In the genomic region with DNA sequence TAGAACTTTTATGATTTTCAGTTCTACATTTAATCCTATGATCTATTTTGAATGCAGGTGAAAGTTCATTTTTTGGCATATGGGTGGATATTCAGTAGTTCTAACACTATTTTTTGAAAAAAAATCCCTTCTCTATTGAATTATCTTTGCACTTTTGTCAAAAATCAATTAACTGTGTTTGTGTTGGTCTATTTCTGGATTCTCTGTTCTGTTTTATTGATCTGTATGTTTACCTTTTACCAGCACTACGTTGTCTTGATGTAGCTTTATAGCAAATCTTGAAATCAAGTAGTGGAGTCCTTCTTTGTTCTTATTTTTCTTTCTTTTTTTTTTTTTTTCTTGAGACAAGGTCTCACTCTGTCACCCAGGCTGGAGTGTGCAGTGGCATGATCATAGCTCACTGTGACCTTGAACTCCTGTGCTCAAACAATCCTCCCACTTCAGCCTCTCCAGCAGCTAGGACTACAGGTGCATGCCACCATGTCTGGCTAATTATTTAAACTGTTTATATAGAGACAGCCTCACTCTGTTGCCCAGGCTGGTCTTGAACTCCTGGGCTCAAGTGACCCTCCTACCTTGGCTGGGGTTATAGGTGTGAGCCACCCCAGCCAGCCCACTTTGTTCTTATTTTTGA, we compare ENCODE assay signal across 1 cellular context.
TF ChIP-seq lines count a peak whose summit lies in the region.

No MANE protein-coding gene starts in this region.

TF ChIP-seq in HepG2, 621 proteins besides CTCF, POLR2A, EP300 and RAD21 (continued from another document and continues in another):
- TF ChIP-seq, protein P1, sequence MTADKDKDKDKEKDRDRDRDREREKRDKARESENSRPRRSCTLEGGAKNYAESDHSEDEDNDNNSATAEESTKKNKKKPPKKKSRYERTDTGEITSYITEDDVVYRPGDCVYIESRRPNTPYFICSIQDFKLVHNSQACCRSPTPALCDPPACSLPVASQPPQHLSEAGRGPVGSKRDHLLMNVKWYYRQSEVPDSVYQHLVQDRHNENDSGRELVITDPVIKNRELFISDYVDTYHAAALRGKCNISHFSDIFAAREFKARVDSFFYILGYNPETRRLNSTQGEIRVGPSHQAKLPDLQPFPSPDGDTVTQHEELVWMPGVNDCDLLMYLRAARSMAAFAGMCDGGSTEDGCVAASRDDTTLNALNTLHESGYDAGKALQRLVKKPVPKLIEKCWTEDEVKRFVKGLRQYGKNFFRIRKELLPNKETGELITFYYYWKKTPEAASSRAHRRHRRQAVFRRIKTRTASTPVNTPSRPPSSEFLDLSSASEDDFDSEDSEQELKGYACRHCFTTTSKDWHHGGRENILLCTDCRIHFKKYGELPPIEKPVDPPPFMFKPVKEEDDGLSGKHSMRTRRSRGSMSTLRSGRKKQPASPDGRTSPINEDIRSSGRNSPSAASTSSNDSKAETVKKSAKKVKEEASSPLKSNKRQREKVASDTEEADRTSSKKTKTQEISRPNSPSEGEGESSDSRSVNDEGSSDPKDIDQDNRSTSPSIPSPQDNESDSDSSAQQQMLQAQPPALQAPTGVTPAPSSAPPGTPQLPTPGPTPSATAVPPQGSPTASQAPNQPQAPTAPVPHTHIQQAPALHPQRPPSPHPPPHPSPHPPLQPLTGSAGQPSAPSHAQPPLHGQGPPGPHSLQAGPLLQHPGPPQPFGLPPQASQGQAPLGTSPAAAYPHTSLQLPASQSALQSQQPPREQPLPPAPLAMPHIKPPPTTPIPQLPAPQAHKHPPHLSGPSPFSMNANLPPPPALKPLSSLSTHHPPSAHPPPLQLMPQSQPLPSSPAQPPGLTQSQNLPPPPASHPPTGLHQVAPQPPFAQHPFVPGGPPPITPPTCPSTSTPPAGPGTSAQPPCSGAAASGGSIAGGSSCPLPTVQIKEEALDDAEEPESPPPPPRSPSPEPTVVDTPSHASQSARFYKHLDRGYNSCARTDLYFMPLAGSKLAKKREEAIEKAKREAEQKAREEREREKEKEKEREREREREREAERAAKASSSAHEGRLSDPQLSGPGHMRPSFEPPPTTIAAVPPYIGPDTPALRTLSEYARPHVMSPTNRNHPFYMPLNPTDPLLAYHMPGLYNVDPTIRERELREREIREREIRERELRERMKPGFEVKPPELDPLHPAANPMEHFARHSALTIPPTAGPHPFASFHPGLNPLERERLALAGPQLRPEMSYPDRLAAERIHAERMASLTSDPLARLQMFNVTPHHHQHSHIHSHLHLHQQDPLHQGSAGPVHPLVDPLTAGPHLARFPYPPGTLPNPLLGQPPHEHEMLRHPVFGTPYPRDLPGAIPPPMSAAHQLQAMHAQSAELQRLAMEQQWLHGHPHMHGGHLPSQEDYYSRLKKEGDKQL (CRISPR knock-in tag; IDR thresholded peaks at IDR 0.05; ENCODE audit: low read depth), result peak; percentile 11; the same call in 1 of the 2 replicates
- TF ChIP-seq TBX3 (IDR thresholded peaks at IDR 0.05; ENCODE audit: borderline replicate concordance) (peak; percentile 82; the same call in 1 of the 2 replicates), KDM5B (CRISPR knock-in tag; IDR thresholded peaks at IDR 0.05; ENCODE audit: borderline replicate concordance) (no peak), ZNF263 (CRISPR knock-in tag; IDR thresholded peaks at IDR 0.05) (peak; percentile 70), NCOA2 (CRISPR knock-in tag; IDR thresholded peaks at IDR 0.05) (peak; percentile 63), SOX6 (IDR thresholded peaks at IDR 0.05) (no peak), SOX6 (CRISPR knock-in tag; IDR thresholded peaks at IDR 0.05) (peak; percentile 73), RXRA (CRISPR knock-in tag; IDR thresholded peaks at IDR 0.05) (peak; percentile 57; the same call in 1 of the 2 replicates), ZNF644 (CRISPR knock-in tag; IDR thresholded peaks at IDR 0.05; ENCODE audit: low read depth) (peak; percentile 73; the same call in 1 of the 2 replicates), ZMYM3 (CRISPR knock-in tag; IDR thresholded peaks at IDR 0.05) (peak; percentile 89), FOXP1 (IDR thresholded peaks at IDR 0.05) (no peak), FOXP1 (CRISPR knock-in tag; IDR thresholded peaks at IDR 0.05) (peak; percentile 63; the same call in 1 of the 2 replicates), SP5 (CRISPR knock-in tag; IDR thresholded peaks at IDR 0.05; ENCODE audit: borderline replicate concordance, low read depth) (peak; percentile 76), POGZ (CRISPR knock-in tag; IDR thresholded peaks at IDR 0.05) (peak; percentile 88), SOX13 (IDR thresholded peaks at IDR 0.05) (no peak), SOX13 (CRISPR knock-in tag; conservative IDR thresholded peaks at IDR 0.05 in 1 of 2, IDR thresholded peaks at IDR 0.05 in 1 of 2) (peak in 1 of 2 experiments; percentile 42; a peak in 1 of 4 replicates), ARHGAP35 (CRISPR knock-in tag; IDR thresholded peaks at IDR 0.05; ENCODE audit: borderline replicate concordance) (no peak), SIX4 (CRISPR knock-in tag; IDR thresholded peaks at IDR 0.05) (no peak), KAT2B (IDR thresholded peaks at IDR 0.05; ENCODE audit: borderline replicate concordance, low read depth, low read length) (peak; percentile 98), NCOR1 (IDR thresholded peaks at IDR 0.05; ENCODE audit: borderline replicate concordance, low read length) (peak; percentile 65; the same call in 1 of the 2 replicates), SALL1 (CRISPR knock-in tag; IDR thresholded peaks at IDR 0.05) (peak; percentile 51), NFIC (IDR thresholded peaks at IDR 0.05; ENCODE audit: low read length) (peak; percentile 73; the same call in 1 of the 2 replicates), TEAD3 (CRISPR knock-in tag; optimal IDR thresholded peaks at IDR 0.05; ENCODE audit: borderline replicate concordance) (peak; percentile 47), FOXJ3 (CRISPR knock-in tag; IDR thresholded peaks at IDR 0.05; ENCODE audit: borderline replicate concordance) (peak; percentile 59; the same call in 1 of the 2 replicates), SMAD3 (CRISPR knock-in tag; IDR thresholded peaks at IDR 0.05) (peak; percentile 54; the same call in 1 of the 2 replicates), PAX8 (CRISPR knock-in tag; IDR thresholded peaks at IDR 0.05; ENCODE audit: borderline replicate concordance) (no peak), GABPB1 (CRISPR knock-in tag; IDR thresholded peaks at IDR 0.05) (0 out of 2 replicates have a peak, but pooled peaks have one; percentile 14), RXRB (CRISPR knock-in tag; IDR thresholded peaks at IDR 0.05; ENCODE audit: borderline replicate concordance) (peak; percentile 74), NR2F6 (IDR thresholded peaks at IDR 0.05) (no peak), NR2F6 (CRISPR knock-in tag; IDR thresholded peaks at IDR 0.05) (peak; percentile 63; the same call in 1 of the 2 replicates), KDM1A (CRISPR knock-in tag; IDR thresholded peaks at IDR 0.05) (peak; percentile 79; the same call in 1 of the 2 replicates), FOXA3 (CRISPR knock-in tag; IDR thresholded peaks at IDR 0.05) (peak; percentile 74), ZNF441 (CRISPR knock-in tag; IDR thresholded peaks at IDR 0.05; ENCODE audit: borderline replicate concordance) (no peak), FOXK2 (IDR thresholded peaks at IDR 0.05) (no peak), ZNF264 (CRISPR knock-in tag; IDR thresholded peaks at IDR 0.05) (0 out of 2 replicates have a peak, but pooled peaks have one; percentile 19)
- TF ChIP-seq, protein P2, sequence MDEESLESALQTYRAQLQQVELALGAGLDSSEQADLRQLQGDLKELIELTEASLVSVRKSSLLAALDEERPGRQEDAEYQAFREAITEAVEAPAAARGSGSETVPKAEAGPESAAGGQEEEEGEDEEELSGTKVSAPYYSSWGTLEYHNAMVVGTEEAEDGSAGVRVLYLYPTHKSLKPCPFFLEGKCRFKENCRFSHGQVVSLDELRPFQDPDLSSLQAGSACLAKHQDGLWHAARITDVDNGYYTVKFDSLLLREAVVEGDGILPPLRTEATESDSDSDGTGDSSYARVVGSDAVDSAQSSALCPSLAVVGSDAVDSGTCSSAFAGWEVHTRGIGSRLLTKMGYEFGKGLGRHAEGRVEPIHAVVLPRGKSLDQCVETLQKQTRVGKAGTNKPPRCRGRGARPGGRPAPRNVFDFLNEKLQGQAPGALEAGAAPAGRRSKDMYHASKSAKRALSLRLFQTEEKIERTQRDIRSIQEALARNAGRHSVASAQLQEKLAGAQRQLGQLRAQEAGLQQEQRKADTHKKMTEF (CRISPR knock-in tag; IDR thresholded peaks at IDR 0.05), result 0 out of 2 replicates have a peak, but pooled peaks have one; percentile 45
- TF ChIP-seq, protein P3, sequence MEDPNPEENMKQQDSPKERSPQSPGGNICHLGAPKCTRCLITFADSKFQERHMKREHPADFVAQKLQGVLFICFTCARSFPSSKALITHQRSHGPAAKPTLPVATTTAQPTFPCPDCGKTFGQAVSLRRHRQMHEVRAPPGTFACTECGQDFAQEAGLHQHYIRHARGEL (CRISPR knock-in tag; IDR thresholded peaks at IDR 0.05), result no peak
- TF ChIP-seq, protein P4, sequence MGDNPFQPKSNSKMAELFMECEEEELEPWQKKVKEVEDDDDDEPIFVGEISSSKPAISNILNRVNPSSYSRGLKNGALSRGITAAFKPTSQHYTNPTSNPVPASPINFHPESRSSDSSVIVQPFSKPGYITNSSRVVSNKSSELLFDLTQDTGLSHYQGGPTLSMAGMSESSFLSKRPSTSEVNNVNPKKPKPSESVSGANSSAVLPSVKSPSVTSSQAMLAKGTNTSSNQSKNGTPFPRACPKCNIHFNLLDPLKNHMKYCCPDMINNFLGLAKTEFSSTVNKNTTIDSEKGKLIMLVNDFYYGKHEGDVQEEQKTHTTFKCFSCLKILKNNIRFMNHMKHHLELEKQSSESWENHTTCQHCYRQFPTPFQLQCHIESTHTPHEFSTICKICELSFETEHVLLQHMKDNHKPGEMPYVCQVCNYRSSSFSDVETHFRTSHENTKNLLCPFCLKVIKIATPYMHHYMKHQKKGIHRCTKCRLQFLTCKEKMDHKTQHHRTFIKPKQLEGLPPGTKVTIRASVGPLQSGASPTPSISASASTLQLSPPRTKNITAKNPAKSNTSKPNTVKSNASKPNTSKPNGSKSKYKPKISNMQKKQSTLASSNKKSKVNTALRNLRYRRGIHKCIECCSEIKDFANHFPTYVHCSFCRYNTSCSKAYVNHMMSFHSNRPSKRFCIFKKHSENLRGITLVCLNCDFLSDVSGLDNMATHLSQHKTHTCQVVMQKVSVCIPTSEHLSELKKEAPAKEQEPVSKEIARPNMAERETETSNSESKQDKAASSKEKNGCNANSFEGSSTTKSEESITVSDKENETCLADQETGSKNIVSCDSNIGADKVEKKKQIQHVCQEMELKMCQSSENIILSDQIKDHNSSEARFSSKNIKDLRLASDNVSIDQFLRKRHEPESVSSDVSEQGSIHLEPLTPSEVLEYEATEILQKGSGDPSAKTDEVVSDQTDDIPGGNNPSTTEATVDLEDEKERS (CRISPR knock-in tag; IDR thresholded peaks at IDR 0.05), result peak; percentile 93
- TF ChIP-seq, protein P5, sequence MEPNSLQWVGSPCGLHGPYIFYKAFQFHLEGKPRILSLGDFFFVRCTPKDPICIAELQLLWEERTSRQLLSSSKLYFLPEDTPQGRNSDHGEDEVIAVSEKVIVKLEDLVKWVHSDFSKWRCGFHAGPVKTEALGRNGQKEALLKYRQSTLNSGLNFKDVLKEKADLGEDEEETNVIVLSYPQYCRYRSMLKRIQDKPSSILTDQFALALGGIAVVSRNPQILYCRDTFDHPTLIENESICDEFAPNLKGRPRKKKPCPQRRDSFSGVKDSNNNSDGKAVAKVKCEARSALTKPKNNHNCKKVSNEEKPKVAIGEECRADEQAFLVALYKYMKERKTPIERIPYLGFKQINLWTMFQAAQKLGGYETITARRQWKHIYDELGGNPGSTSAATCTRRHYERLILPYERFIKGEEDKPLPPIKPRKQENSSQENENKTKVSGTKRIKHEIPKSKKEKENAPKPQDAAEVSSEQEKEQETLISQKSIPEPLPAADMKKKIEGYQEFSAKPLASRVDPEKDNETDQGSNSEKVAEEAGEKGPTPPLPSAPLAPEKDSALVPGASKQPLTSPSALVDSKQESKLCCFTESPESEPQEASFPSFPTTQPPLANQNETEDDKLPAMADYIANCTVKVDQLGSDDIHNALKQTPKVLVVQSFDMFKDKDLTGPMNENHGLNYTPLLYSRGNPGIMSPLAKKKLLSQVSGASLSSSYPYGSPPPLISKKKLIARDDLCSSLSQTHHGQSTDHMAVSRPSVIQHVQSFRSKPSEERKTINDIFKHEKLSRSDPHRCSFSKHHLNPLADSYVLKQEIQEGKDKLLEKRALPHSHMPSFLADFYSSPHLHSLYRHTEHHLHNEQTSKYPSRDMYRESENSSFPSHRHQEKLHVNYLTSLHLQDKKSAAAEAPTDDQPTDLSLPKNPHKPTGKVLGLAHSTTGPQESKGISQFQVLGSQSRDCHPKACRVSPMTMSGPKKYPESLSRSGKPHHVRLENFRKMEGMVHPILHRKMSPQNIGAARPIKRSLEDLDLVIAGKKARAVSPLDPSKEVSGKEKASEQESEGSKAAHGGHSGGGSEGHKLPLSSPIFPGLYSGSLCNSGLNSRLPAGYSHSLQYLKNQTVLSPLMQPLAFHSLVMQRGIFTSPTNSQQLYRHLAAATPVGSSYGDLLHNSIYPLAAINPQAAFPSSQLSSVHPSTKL (CRISPR knock-in tag; IDR thresholded peaks at IDR 0.05), result peak; percentile 58; the same call in 1 of the 2 replicates
- TF ChIP-seq, protein P6, sequence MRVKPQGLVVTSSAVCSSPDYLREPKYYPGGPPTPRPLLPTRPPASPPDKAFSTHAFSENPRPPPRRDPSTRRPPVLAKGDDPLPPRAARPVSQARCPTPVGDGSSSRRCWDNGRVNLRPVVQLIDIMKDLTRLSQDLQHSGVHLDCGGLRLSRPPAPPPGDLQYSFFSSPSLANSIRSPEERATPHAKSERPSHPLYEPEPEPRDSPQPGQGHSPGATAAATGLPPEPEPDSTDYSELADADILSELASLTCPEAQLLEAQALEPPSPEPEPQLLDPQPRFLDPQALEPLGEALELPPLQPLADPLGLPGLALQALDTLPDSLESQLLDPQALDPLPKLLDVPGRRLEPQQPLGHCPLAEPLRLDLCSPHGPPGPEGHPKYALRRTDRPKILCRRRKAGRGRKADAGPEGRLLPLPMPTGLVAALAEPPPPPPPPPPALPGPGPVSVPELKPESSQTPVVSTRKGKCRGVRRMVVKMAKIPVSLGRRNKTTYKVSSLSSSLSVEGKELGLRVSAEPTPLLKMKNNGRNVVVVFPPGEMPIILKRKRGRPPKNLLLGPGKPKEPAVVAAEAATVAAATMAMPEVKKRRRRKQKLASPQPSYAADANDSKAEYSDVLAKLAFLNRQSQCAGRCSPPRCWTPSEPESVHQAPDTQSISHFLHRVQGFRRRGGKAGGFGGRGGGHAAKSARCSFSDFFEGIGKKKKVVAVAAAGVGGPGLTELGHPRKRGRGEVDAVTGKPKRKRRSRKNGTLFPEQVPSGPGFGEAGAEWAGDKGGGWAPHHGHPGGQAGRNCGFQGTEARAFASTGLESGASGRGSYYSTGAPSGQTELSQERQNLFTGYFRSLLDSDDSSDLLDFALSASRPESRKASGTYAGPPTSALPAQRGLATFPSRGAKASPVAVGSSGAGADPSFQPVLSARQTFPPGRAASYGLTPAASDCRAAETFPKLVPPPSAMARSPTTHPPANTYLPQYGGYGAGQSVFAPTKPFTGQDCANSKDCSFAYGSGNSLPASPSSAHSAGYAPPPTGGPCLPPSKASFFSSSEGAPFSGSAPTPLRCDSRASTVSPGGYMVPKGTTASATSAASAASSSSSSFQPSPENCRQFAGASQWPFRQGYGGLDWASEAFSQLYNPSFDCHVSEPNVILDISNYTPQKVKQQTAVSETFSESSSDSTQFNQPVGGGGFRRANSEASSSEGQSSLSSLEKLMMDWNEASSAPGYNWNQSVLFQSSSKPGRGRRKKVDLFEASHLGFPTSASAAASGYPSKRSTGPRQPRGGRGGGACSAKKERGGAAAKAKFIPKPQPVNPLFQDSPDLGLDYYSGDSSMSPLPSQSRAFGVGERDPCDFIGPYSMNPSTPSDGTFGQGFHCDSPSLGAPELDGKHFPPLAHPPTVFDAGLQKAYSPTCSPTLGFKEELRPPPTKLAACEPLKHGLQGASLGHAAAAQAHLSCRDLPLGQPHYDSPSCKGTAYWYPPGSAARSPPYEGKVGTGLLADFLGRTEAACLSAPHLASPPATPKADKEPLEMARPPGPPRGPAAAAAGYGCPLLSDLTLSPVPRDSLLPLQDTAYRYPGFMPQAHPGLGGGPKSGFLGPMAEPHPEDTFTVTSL (CRISPR knock-in tag; IDR thresholded peaks at IDR 0.05; ENCODE audit: borderline replicate concordance), result peak; percentile 70; the same call in 1 of the 2 replicates
